Comparison of ENCODE assay signal across 8 cellular contexts in genomic region chr4:140094701-140095420, GRCh38. TPM values are rescaled to one million over a fixed set of nuclear protein-coding genes. Genes with fewer than 3 reads are reported as not detected.
A peak's percentile ranks its signal among the peaks of the same experiment; 100 is the strongest.
DNase-seq lines count a peak whose midpoint lies in the region; ATAC-seq lines count a peak whose summit lies in the region.

No MANE protein-coding gene starts in this region.

- CTCF ChIA-PET in T-cell (lab: Charles Lee), result interaction anchor here (0.6 to 2.0 kb wide), 5 partner anchors 8 to 427 kb away, joined by 3 to 5 read pairs (median 3); no protein-coding TSS in a partner anchor

- H3K4me3 Mint-ChIP-seq in T-cell, result peak overlapping the region; percentile 72 to 93 (median 72)

- H3K27me3 ChIP-seq in layer of hippocampus (ENCODE audit: control insufficient read depth, insufficient read depth, low read length), result no peaks in the 10 kb centered on the region

- ATAC-seq in T-cell (replicated peaks in 1 of 4), result peak; percentile 48 to 71 (median 58)
- ATAC-seq in HG02642 (IDR thresholded peaks at IDR 0.05; ENCODE audit: poor library complexity, unreplicated experiment), result no peak

- no peaks in the 10 kb centered on the region for H3K9me3 Mint-ChIP-seq in T-cell

- peaks cover 64 to 70% (median 65%) of the 10 kb centered on the region in 3 donors for H3K4me1 Mint-ChIP-seq in T-cell

- H3K27ac Mint-ChIP-seq in T-cell, result peak overlapping the region; percentile 85 to 95

- H3K27ac ChIP-seq in layer of hippocampus (ENCODE audit: low read depth, low read length), result peak overlapping the region; percentile 78

- H3K27me3 Mint-ChIP-seq in T-cell, result no peaks in the 10 kb centered on the region

- DNase-seq in HT-29 (ENCODE audit: low spot score) (peak; percentile 58), T-cell (peak in 33 of 34 experiments; percentile 22 to 80 (median 56)), astrocyte of the hippocampus (ENCODE audit: low read depth, low spot score) (peak; percentile 90), NCI-H524 treated with DMSO at 0.1 percent for 48 hours (lab: John Stamatoyannopoulos, UW) (no peak), RKO (ENCODE audit: low spot score) (no peak)
- DNase-seq in stimulated activated CD4-positive, alpha-beta T cell treated with anti-CD3 and anti-CD28 coated beads, Interleukin-4, amount 100 ng/mL, for 1 hour, result peak; percentile 60

- H3K36me3 Mint-ChIP-seq in T-cell, result no peaks in the 10 kb centered on the region

- POLR2A ChIA-PET in T-cell (lab: Charles Lee), result interaction anchor here (0.7 to 1.1 kb wide), 2 partner anchors 23 to 59 kb away, joined by 3 read pairs; partner anchors contain the start of gene MAML3 (in 1 of the 2)

RNA-seq across cellular contexts. Expression of gene MAML3, which starts 59.1 kb away (rescaled TPM):
- 8.6 and 11.8 TPM in 2 replicates for total RNA-seq in HT-29 (2014; rRNA removed; shearing (Covaris generic))
- 1 to 10 TPM; 2.0 to 3.4 (median 2.7) TPM for total RNA-seq in T-cell

Comparison
In these comparisons a context has a peak if more than half of its experiments do, and no peak if none do; other contexts are left out.
1. DNase-seq: peak in HT-29 (single experiment), T-cell (33 of 34), astrocyte of the hippocampus (single experiment) and stimulated activated CD4-positive, alpha-beta T cell treated with anti-CD3 and anti-CD28 coated beads, Interleukin-4, amount 100 ng/mL, for 1 hour (single experiment); none in NCI-H524 treated with DMSO at 0.1 percent for 48 hours (single experiment) and RKO (single experiment).